Comparison of ENCODE assay signal across 8 cellular contexts in genomic region chr3:27681249-27681748, GRCh38. TPM values are rescaled to one million over a fixed set of nuclear protein-coding genes. Genes with fewer than 3 reads are reported as not detected.
DNase-seq lines count a peak whose midpoint lies in the region; ATAC-seq and TF ChIP-seq lines count a peak whose summit lies in the region.

No MANE protein-coding gene starts in this region.

- H2AFZ ChIP-seq in DND-41 (ENCODE audit: low read depth, low read length), result peak overlapping the region; percentile 91

- intact Hi-C loops in activated T-helper 2 cell treated with anti-CD3 and anti-CD28 coated beads, Interferon-gamma antibody, Interleukin-2, Interleukin-4, amounts not matched to agents 10 μg/mL and 5 μg/mL and 100 μg/mL, durations not matched to agents 14 hours and 24 hours and 36 hours (cut with micrococcal nuclease), result loop anchor here (1.0 to 5.0 kb wide), 5 partner anchors 49 to 547 kb away; partner anchors contain the start of gene SLC4A7
- intact Hi-C loops in ovary (cut with DNase I), result loop anchor here in 2 of 4 donors (2.0 to 5.0 kb wide), 2 partner anchors 366 to 549 kb away; no protein-coding TSS in a partner anchor

- no peaks in the 10 kb centered on the region for H3K27me3 ChIP-seq in DND-41 (ENCODE audit: insufficient read depth, low read length, poor library complexity)
- H3K27me3 ChIP-seq in gastroesophageal sphincter, result no peaks in the 10 kb centered on the region
- H3K27me3 ChIP-seq in ovary, result no peaks in the 10 kb centered on the region

- H3K9me3 ChIP-seq in DND-41 (ENCODE audit: insufficient read depth, low read length, severe bottlenecking), result no peaks in the 10 kb centered on the region
- no peaks in the 10 kb centered on the region for H3K9me3 ChIP-seq in gastroesophageal sphincter
- H3K9me3 ChIP-seq in ovary, result no peaks in the 10 kb centered on the region

- 0 to 15% methylated on average over 4 to 6 of the region's 6 CpGs for WGBS in gastroesophageal sphincter (ENCODE audit: low coverage in 1 of 2), 2 donors
- 10 to 13% (median 12%) methylated on average over 6 of the region's 6 CpGs for WGBS in ovary, 3 donors

- H3K27ac ChIP-seq in DND-41 (ENCODE audit: low read length), result peak overlapping the region; percentile 73
- no peak overlapping the region for H3K27ac ChIP-seq in gastroesophageal sphincter
- no peak overlapping the region for H3K27ac ChIP-seq in ovary

- H3K4me3 Mint-ChIP-seq in activated T-helper 2 cell treated with anti-CD3 and anti-CD28 coated beads, Interferon-gamma antibody, Interleukin-2, Interleukin-4, amounts not matched to agents 10 μg/mL and 5 μg/mL and 100 μg/mL, durations not matched to agents 14 hours and 24 hours and 36 hours (ENCODE audit: low read depth), result peak overlapping the region; percentile 62

- H4K20me1 ChIP-seq in DND-41 (ENCODE audit: insufficient read depth, low read length), result no peaks in the 10 kb centered on the region

- peak overlapping the region; percentile 32; the same call in 1 of the 2 replicates for H3K4me2 ChIP-seq in DND-41 (ENCODE audit: insufficient read depth, low read length)

- no peaks in the 10 kb centered on the region for H3K36me3 Mint-ChIP-seq in activated T-helper 2 cell treated with anti-CD3 and anti-CD28 coated beads, Interferon-gamma antibody, Interleukin-2, Interleukin-4, amounts not matched to agents 10 μg/mL and 5 μg/mL and 100 μg/mL, durations not matched to agents 14 hours and 24 hours and 36 hours (ENCODE audit: low read depth)

- no peaks in the 10 kb centered on the region for H3K79me2 ChIP-seq in DND-41 (ENCODE audit: insufficient read depth, low read length)

- H3K36me3 ChIP-seq in DND-41 (ENCODE audit: insufficient read depth, low read length) (no peaks in the 10 kb centered on the region), gastroesophageal sphincter (no peaks in the 10 kb centered on the region), ovary (no peaks in the 10 kb centered on the region)

- DNase-seq in DND-41, result peak; percentile 10
- peak; percentile 49 to 50 for DNase-seq in NCI-H526 (lab: John Stamatoyannopoulos, UW)
- no peak for DNase-seq in activated T-helper 2 cell treated with anti-CD3 and anti-CD28 coated beads, Interferon-gamma antibody, Interleukin-2, Interleukin-4, amounts not matched to agents 10 μg/mL and 5 μg/mL and 100 μg/mL, durations not matched to agents 14 hours and 24 hours and 36 hours (ENCODE audit: low spot score)
- peak in 1 of 5 donors; percentile 29 for DNase-seq in ovary
- DNase-seq in mesenteric fat pad (ENCODE audit: low spot score), result no peak

- H3K4me1 ChIP-seq in DND-41 (ENCODE audit: insufficient read depth, low read length), result peaks cover 12% of the 10 kb centered on the region
- H3K4me1 ChIP-seq in gastroesophageal sphincter, result peaks cover 0 to 21% (median 0%) of the 10 kb centered on the region in 3 donors
- peaks cover 8% of the 10 kb centered on the region for H3K4me1 ChIP-seq in ovary (ENCODE audit: insufficient read depth)

- H3K27ac Mint-ChIP-seq in activated T-helper 2 cell treated with anti-CD3 and anti-CD28 coated beads, Interferon-gamma antibody, Interleukin-2, Interleukin-4, amounts not matched to agents 10 μg/mL and 5 μg/mL and 100 μg/mL, durations not matched to agents 14 hours and 24 hours and 36 hours, result peak overlapping the region; percentile 64

- H3K4me1 Mint-ChIP-seq in activated T-helper 2 cell treated with anti-CD3 and anti-CD28 coated beads, Interferon-gamma antibody, Interleukin-2, Interleukin-4, amounts not matched to agents 10 μg/mL and 5 μg/mL and 100 μg/mL, durations not matched to agents 14 hours and 24 hours and 36 hours (ENCODE audit: low read depth), result peaks cover 10% of the 10 kb centered on the region

- peak; percentile 70 for ATAC-seq in DND-41 (ENCODE audit: insufficient read depth, low read depth)
- peak; percentile 58 for ATAC-seq in GM19328 (IDR thresholded peaks at IDR 0.05; ENCODE audit: unreplicated experiment)
- peak; percentile 78 for ATAC-seq in HG03432 (IDR thresholded peaks at IDR 0.05; ENCODE audit: unreplicated experiment)
- peak; percentile 20 for ATAC-seq in gastroesophageal sphincter

- TF ChIP-seq EP300 in gastroesophageal sphincter (IDR thresholded peaks at IDR 0.05) (no peak), ovary (IDR thresholded peaks at IDR 0.05) (no peak)

- peak overlapping the region; percentile 12; the same call in 1 of the 2 replicates for H3K9ac ChIP-seq in DND-41 (ENCODE audit: low read depth, low read length)

- H3K9me3 Mint-ChIP-seq in activated T-helper 2 cell treated with anti-CD3 and anti-CD28 coated beads, Interferon-gamma antibody, Interleukin-2, Interleukin-4, amounts not matched to agents 10 μg/mL and 5 μg/mL and 100 μg/mL, durations not matched to agents 14 hours and 24 hours and 36 hours, result no peaks in the 10 kb centered on the region

- no peak overlapping the region for H3K4me3 ChIP-seq in DND-41 (ENCODE audit: low read depth in 1 of 2, low read length in 2 of 2)
- H3K4me3 ChIP-seq in gastroesophageal sphincter, result no peak overlapping the region
- no peak overlapping the region for H3K4me3 ChIP-seq in ovary

- TF ChIP-seq POLR2A in gastroesophageal sphincter (IDR thresholded peaks at IDR 0.05) (no peak), ovary (IDR thresholded peaks at IDR 0.05) (no peak)

- H3K27me3 Mint-ChIP-seq in activated T-helper 2 cell treated with anti-CD3 and anti-CD28 coated beads, Interferon-gamma antibody, Interleukin-2, Interleukin-4, amounts not matched to agents 10 μg/mL and 5 μg/mL and 100 μg/mL, durations not matched to agents 14 hours and 24 hours and 36 hours (ENCODE audit: low read depth), result peaks cover 5% of the 10 kb centered on the region

- TF ChIP-seq CTCF in DND-41 (IDR thresholded peaks at IDR 0.05; ENCODE audit: borderline replicate concordance, extremely low read depth, low read length, poor library complexity, severe bottlenecking) (peak; percentile 71), gastroesophageal sphincter (IDR thresholded peaks at IDR 0.05) (peak; percentile 52 to 76 (median 64)), ovary (IDR thresholded peaks at IDR 0.05) (peak; percentile 45 to 62 (median 52))

RNA-seq across cellular contexts. Expression of gene EOMES, which starts 40.8 kb away (rescaled TPM):
- 5.2 and 5.6 TPM in 2 replicates for total RNA-seq in activated T-helper 2 cell treated with anti-CD3 and anti-CD28 coated beads, Interferon-gamma antibody, Interleukin-2, Interleukin-4, amounts not matched to agents 10 μg/mL and 5 μg/mL and 100 μg/mL, durations not matched to agents 14 hours and 24 hours and 36 hours
- total RNA-seq in gastroesophageal sphincter, result under 1 TPM in 2 of 4 donors, not detected in 2; 0.15 to 0.67 TPM
- total RNA-seq in ovary, result 1 to 10 TPM in 1 of 7 donors, under 1 TPM in 4, not detected in 2; 0.13 to 1.1 (median 0.20) TPM
- polyA plus RNA-seq in ovary, result 1 to 10 TPM in 1 of 2 donors, under 1 TPM in 1; 0.05 to 2.2 TPM
- 0.42 TPM for total RNA-seq in mesenteric fat pad

Comparison
In these comparisons a context has a peak if more than half of its experiments do, and no peak if none do; other contexts are left out.
1. ATAC-seq: peak in every context shown above with its lines; median percentile 78 in HG03432; 70 in DND-41; 58 in GM19328; 20 in gastroesophageal sphincter.
2. DNase-seq: peak in DND-41 (single experiment) and NCI-H526 (2 of 2); none in activated T-helper 2 cell treated with anti-CD3 and anti-CD28 coated beads, Interferon-gamma antibody, Interleukin-2, Interleukin-4, amounts not matched to agents 10 μg/mL and 5 μg/mL and 100 μg/mL, durations not matched to agents 14 hours and 24 hours and 36 hours (single experiment) and mesenteric fat pad (single experiment).
3. Peak in every context shown above with its lines, with median percentiles within 50 percentile points of each other: CTCF ChIP-seq.